20 cellular contexts compared by ENCODE assay signal in the genomic region with DNA sequence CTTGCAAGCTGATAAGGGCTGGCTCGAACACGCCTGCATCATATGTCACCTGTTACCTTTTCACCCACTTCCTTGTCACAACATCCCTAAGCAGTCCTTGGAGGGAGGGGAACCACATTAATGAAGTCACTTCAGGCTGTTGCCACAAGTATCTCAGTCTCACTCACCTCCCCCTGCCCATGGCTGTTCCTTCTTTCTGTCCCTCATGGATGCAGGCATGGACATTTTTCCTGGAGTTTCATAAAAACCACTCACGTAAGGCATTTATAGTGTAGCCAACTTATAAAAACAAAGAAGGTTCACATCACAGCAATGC.
"Had no signal": no experiment of that assay in that cellular context is flagged by ENCODE, and none has a peak within 500 bp of the region (broad histone marks: within the 10 kb centered on the region; RNA-seq: fewer than 3 reads in every experiment).

No MANE protein-coding gene starts in this region.

- ATAC-seq: activated T-cell treated with anti-CD3 and anti-CD28 coated beads, Interleukin-2, amount 50 U/mL, for 72 hours; T-helper 17 cell had no signal

- DNase-seq: activated B cell treated with CpG ODN at 0.5 μM for 24 hours; activated CD4-positive, alpha-beta memory T cell treated with anti-CD3 and anti-CD28 coated beads for 36 hours; activated CD4-positive, alpha-beta T cell treated with anti-CD3 and anti-CD28 coated beads for 1 hour; activated CD4-positive, alpha-beta T cell treated with anti-CD3 and anti-CD28 coated beads, Interleukin-2, amount 10 ng/mL, durations not matched to agents 24 days and 14 days; activated CD8-positive, alpha-beta memory T cell treated with anti-CD3 and anti-CD28 coated beads, Interleukin-2, amount 50 U/mL, for 4 hours; activated gamma-delta T cell treated with Interleukin-2 at 50 U/mL for 16 hours; activated naive CD4-positive, alpha-beta T cell treated with anti-CD3 and anti-CD28 coated beads, Interleukin-2, amount 10 ng/mL, durations not matched to agents 7 days and 5 days; activated naive CD8-positive, alpha-beta T cell treated with anti-CD3 and anti-CD28 coated beads for 36 hours; activated T-cell treated with anti-CD3 and anti-CD28 coated beads, Interleukin-2, amount 50 U/mL, for 72 hours; KG1; NCI-H1048; NCI-H146; NCI-H187 treated with DMSO at 0.1 percent for 48 hours; NCI-H345; NCI-H510A; NCI-H526 treated with DMSO at 0.1 percent for 48 hours; NCI-H82; SIG-M5; T-helper 17 cell; T-helper 9 cell had no signal
